In genomic region chr4:53854991-53855885, GRCh38 we compare ENCODE assay signal across 8 cellular contexts.
DNase-seq lines count a peak whose midpoint lies in the region; ATAC-seq and TF ChIP-seq lines count a peak whose summit lies in the region.

No MANE protein-coding gene starts in this region.

- H3K4me3 ChIP-seq in right atrium auricular region = no peak overlapping the region
- H3K4me3 ChIP-seq in astrocyte of the spinal cord (ENCODE audit: low read depth, low read length) = no peak overlapping the region
- H3K4me3 ChIP-seq in adrenal gland = no peak overlapping the region

- H3K9me3 ChIP-seq in right atrium auricular region = peaks cover 0 to 7% of the 10 kb centered on the region in 2 donors
- H3K9me3 ChIP-seq in adrenal gland (replicated peaks in 1 of 3) = no peaks in the 10 kb centered on the region

- no peak for TF ChIP-seq CTCF in right atrium auricular region (IDR thresholded peaks at IDR 0.05)
- TF ChIP-seq CTCF in astrocyte of the spinal cord (IDR thresholded peaks at IDR 0.05; ENCODE audit: low read depth, low read length) = no peak
- TF ChIP-seq CTCF in adrenal gland (IDR thresholded peaks at IDR 0.05) = no peak

- peak; percentile 70 for ATAC-seq in Right ventricle myocardium inferior
- ATAC-seq in HG03457 (IDR thresholded peaks at IDR 0.05; ENCODE audit: unreplicated experiment) = no peak

- H3K36me3 ChIP-seq in right atrium auricular region (no peaks in the 10 kb centered on the region), adrenal gland (replicated peaks in 1 of 2) (no peaks in the 10 kb centered on the region)

- TF ChIP-seq POLR2A in adrenal gland (IDR thresholded peaks at IDR 0.05) = no peak

- H3K4me1 ChIP-seq in right atrium auricular region (no peaks in the 10 kb centered on the region), adrenal gland (replicated peaks in 1 of 2) (no peaks in the 10 kb centered on the region)

- in situ Hi-C loops in astrocyte of the spinal cord (cut with HindIII; ENCODE audit: low sequenced_read_pairs) = no loop called here

- H3K27me3 ChIP-seq in right atrium auricular region (no peaks in the 10 kb centered on the region), adrenal gland (no peaks in the 10 kb centered on the region)

- DNase-seq in Right ventricle myocardium inferior (ENCODE audit: missing footprints) = no peak
- DNase-seq in right atrium auricular region (ENCODE audit: low spot score) = no peak
- peak; percentile 40 for DNase-seq in astrocyte of the spinal cord (ENCODE audit: low read depth, low spot score)
- DNase-seq in left kidney (ENCODE audit: low read depth, low spot score) = peak; percentile 13
- no peak for DNase-seq in adrenal gland
- DNase-seq in NK-92 (lab: John Stamatoyannopoulos, UW; ENCODE audit: unreplicated experiment) = no peak
- DNase-seq in anterior cingulate cortex (lab: John Stamatoyannopoulos, UW) = no peak

- intact Hi-C loops in Right ventricle myocardium inferior (cut with DNase I) (no loop called here), adrenal gland (cut with DNase I) (no loop called here)

- H3K27ac ChIP-seq in right atrium auricular region (peak overlapping the region in 1 of 2 donors; percentile 47), adrenal gland (peak overlapping the region in 2 of 5 donors; percentile 7 to 55)

- WGBS in adrenal gland, 4 donors = 53 to 59% (median 57%) methylated on average over 7 of the region's 7 CpGs

Comparison
In these comparisons a context has a peak if more than half of its experiments do, and no peak if none do; other contexts are left out.
1. DNase-seq: peak in astrocyte of the spinal cord (single experiment) and left kidney (single experiment); none in Right ventricle myocardium inferior (single experiment), right atrium auricular region (single experiment), adrenal gland (0 of 7), NK-92 (single experiment) and anterior cingulate cortex (0 of 58).